ENCODE assay signal across 1 cellular context in genomic region chr19:4720037-4720700, GRCh38.
TF ChIP-seq lines count a peak whose summit lies in the region.

No MANE protein-coding gene starts in this region.

TF ChIP-seq in IMR-90, 13 proteins besides CTCF, POLR2A, EP300 and RAD21:
- TF ChIP-seq RCOR1 (IDR thresholded peaks at IDR 0.05; ENCODE audit: insufficient replicate concordance, low read length) = no peak
- no peak for TF ChIP-seq CEBPB (IDR thresholded peaks at IDR 0.05; ENCODE audit: low read depth, low read length)
- no peak for TF ChIP-seq FOS (IDR thresholded peaks at IDR 0.05; ENCODE audit: low read depth, low read length)
- TF ChIP-seq USF2 (IDR thresholded peaks at IDR 0.05; ENCODE audit: low read depth, low read length) = no peak
- TF ChIP-seq MAFK (IDR thresholded peaks at IDR 0.05; ENCODE audit: low read depth, low read length) = no peak
- no peak for TF ChIP-seq ELK1 (IDR thresholded peaks at IDR 0.05; ENCODE audit: borderline replicate concordance, low read depth, low read length)
- TF ChIP-seq MXI1 (IDR thresholded peaks at IDR 0.05; ENCODE audit: borderline replicate concordance, low read depth, low read length) = no peak
- no peak for TF ChIP-seq MAZ (IDR thresholded peaks at IDR 0.05; ENCODE audit: borderline replicate concordance, low read depth, low read length)
- no peak for TF ChIP-seq SMC3 (IDR thresholded peaks at IDR 0.05; ENCODE audit: low read depth, low read length)
- no peak for TF ChIP-seq CHD1 (IDR thresholded peaks at IDR 0.05; ENCODE audit: low read depth, low read length)
- no peak for TF ChIP-seq NFE2L2 (IDR thresholded peaks at IDR 0.05; ENCODE audit: low read depth, low read length)
- TF ChIP-seq RFX5 (IDR thresholded peaks at IDR 0.05; ENCODE audit: low read depth, low read length) = no peak
- no peak for TF ChIP-seq BHLHE40 (IDR thresholded peaks at IDR 0.05; ENCODE audit: low read depth, low read length)
